ENCODE assay signal across 24 cellular contexts in genomic region chr16:13291934-13292333, GRCh38.
DNase-seq lines count a peak whose midpoint lies in the region; ATAC-seq, FAIRE-seq and TF ChIP-seq lines count a peak whose summit lies in the region.
"Had no signal": no experiment of that assay in that cellular context is flagged by ENCODE, and none has a peak within 500 bp of the region (broad histone marks: within the 10 kb centered on the region; RNA-seq: fewer than 3 reads in every experiment).

No MANE protein-coding gene starts in this region.

- H4K5ac ChIP-seq in mesendoderm (ENCODE audit: low read length), result no peak overlapping the region

- FAIRE-seq in HepG2 (lab: Jason Lieb, UNC) (no peak), K562 (lab: Jason Lieb, UNC) (peak; percentile 64)
- FAIRE-seq: GM12892, TTC549 had no signal

- no peak overlapping the region for H3K27ac ChIP-seq in HepG2 (ENCODE audit: extremely low read length, insufficient read depth, low read length)
- H3K27ac ChIP-seq in right lobe of liver, result no peak overlapping the region
- H3K27ac ChIP-seq in K562 (ENCODE audit: extremely low read depth, low read depth, low read length), result no peak overlapping the region
- H3K27ac ChIP-seq in mesendoderm (ENCODE audit: low read depth, low read length), result no peak overlapping the region
- no peak overlapping the region for H3K27ac ChIP-seq in left ventricle myocardium inferior (replicated peaks)
- H3K27ac ChIP-seq: BLaER1, epithelial cell of prostate, left lung had no signal

- no peak for TF ChIP-seq CTCF in HepG2 (CRISPR knock-in tag; IDR thresholded peaks at IDR 0.05)
- TF ChIP-seq CTCF in right lobe of liver (IDR thresholded peaks at IDR 0.05), result no peak
- TF ChIP-seq CTCF in K562 (IDR thresholded peaks at IDR 0.05 in 2 of 3, conservative IDR thresholded peaks at IDR 0.05 in 1 of 3; ENCODE audit: insufficient read depth in 2 of 3, low read depth in 1 of 3, low read length in 3 of 3), result no peak
- no peak for TF ChIP-seq CTCF in left ventricle myocardium inferior (IDR thresholded peaks at IDR 0.05; ENCODE audit: borderline replicate concordance)

- H3K79me2 ChIP-seq in HepG2 (ENCODE audit: insufficient read depth, low read length), result no peaks in the 10 kb centered on the region
- H3K79me2 ChIP-seq in K562 (ENCODE audit: control insufficient read depth, insufficient read depth, low read length), result no peaks in the 10 kb centered on the region
- no peaks in the 10 kb centered on the region for H3K79me2 ChIP-seq in mesendoderm (ENCODE audit: control insufficient read depth, insufficient read depth, low read length)

- BruUV-seq in HepG2 (replicated peaks; lab: Mats Ljungman, UMichigan), result no TSS peak
- BruUV-seq in K562 (replicated peaks; lab: Mats Ljungman, UMichigan), result no TSS peak

- 64% methylated on average over 3 of the region's 3 CpGs for WGBS in HepG2 (ENCODE audit: low lambda C conversion rate)
- 83% methylated on average over 3 of the region's 3 CpGs for WGBS in right lobe of liver (ENCODE audit: insufficient coverage, low coverage, low lambda C conversion rate, missing lambda C conversion rate)
- 0% methylated on average over 3 of the region's 3 CpGs for WGBS in K562 (ENCODE audit: insufficient coverage, low coverage, missing lambda C conversion rate)
- no CpG with 5 or more reads among the region's 3 CpGs for WGBS in mesendoderm (ENCODE audit: extremely low coverage, insufficient coverage, low lambda C conversion rate)

- H3K9ac ChIP-seq in HepG2 (ENCODE audit: insufficient read depth, low read depth, low read length) (no peak overlapping the region), K562 (ENCODE audit: insufficient read depth in 1 of 2, low read depth in 2 of 2, low read length in 2 of 2) (no peak overlapping the region), mesendoderm (ENCODE audit: low read length) (no peak overlapping the region)
- H3K9ac ChIP-seq: BLaER1 had no signal

- H2AK5ac ChIP-seq in mesendoderm (ENCODE audit: low read length), result no peak overlapping the region

- no peak overlapping the region for H2BK120ac ChIP-seq in mesendoderm (ENCODE audit: low read depth, low read length)

- H3K56ac ChIP-seq in mesendoderm (ENCODE audit: low read length), result no peak overlapping the region

- CTCF ChIA-PET in HepG2 (lab: Yijun Ruan, JAX; ENCODE audit: low intra/inter-chr PET ratio, low total read pairs), result no interaction called here
- CTCF ChIA-PET in K562 (lab: Yijun Ruan, JAX; ENCODE audit: low intra/inter-chr PET ratio), result no interaction called here

- H2AFZ ChIP-seq in HepG2 (ENCODE audit: low read length) (no peak overlapping the region), K562 (ENCODE audit: low read depth, low read length) (no peak overlapping the region)

- H3K4ac ChIP-seq in mesendoderm (ENCODE audit: low read depth, low read length), result no peak overlapping the region

- POLR2A ChIA-PET in HepG2 (lab: Yijun Ruan, JAX) (no interaction called here), K562 (lab: Yijun Ruan, JAX) (no interaction called here)

- H3K9me1 ChIP-seq in K562 (ENCODE audit: control insufficient read depth, insufficient read depth, low read length), result no peaks in the 10 kb centered on the region

- H3K23ac ChIP-seq in mesendoderm (ENCODE audit: low read length), result no peak overlapping the region

- no peak for TF ChIP-seq EP300 in HepG2 (IDR thresholded peaks at IDR 0.05; ENCODE audit: low read depth in 2 of 2, low read length in 2 of 2)
- no peak for TF ChIP-seq EP300 in HepG2 (CRISPR knock-in tag; IDR thresholded peaks at IDR 0.05; ENCODE audit: borderline replicate concordance)
- TF ChIP-seq EP300 in K562 (IDR thresholded peaks at IDR 0.05; ENCODE audit: low read length), result no peak

- TF ChIP-seq RAD21 in HepG2 (CRISPR knock-in tag; IDR thresholded peaks at IDR 0.05) (no peak), K562 (CRISPR knock-in tag; conservative IDR thresholded peaks at IDR 0.05 in 1 of 2, IDR thresholded peaks at IDR 0.05 in 1 of 2) (no peak)

- in situ Hi-C loops in HepG2 (cut with HindIII; ENCODE audit: extremely low pct_ligation_motif_present, low pct_unique_long_range_greater_than_20kb), result no loop called here
- in situ Hi-C loops in K562 (cut with MboI), result no loop called here

- H3K36me3 ChIP-seq in HepG2 (replicated peaks in 1 of 2; ENCODE audit: control insufficient read depth in 1 of 2, insufficient read depth in 2 of 2, low read length in 2 of 2) (no peaks in the 10 kb centered on the region), right lobe of liver (no peaks in the 10 kb centered on the region), K562 (ENCODE audit: control insufficient read depth, insufficient read depth, low read length) (no peaks in the 10 kb centered on the region), mesendoderm (ENCODE audit: control insufficient read depth, insufficient read depth, low read length) (no peaks in the 10 kb centered on the region), left ventricle myocardium inferior (no peaks in the 10 kb centered on the region)
- H3K36me3 ChIP-seq: BLaER1, left lung, MG63 had no signal

- no peaks in the 10 kb centered on the region for H3K79me1 ChIP-seq in mesendoderm (ENCODE audit: low read length)

- no peaks in the 10 kb centered on the region for H4K20me1 ChIP-seq in HepG2 (ENCODE audit: insufficient read depth, low read length)
- H4K20me1 ChIP-seq in K562 (replicated peaks; ENCODE audit: control insufficient read depth, insufficient read depth, low read length), result no peaks in the 10 kb centered on the region
- H4K20me1 ChIP-seq: BLaER1 had no signal

- H2BK15ac ChIP-seq in mesendoderm (replicated peaks; ENCODE audit: low read depth), result no peak overlapping the region

- H3K9me3 ChIP-seq in HepG2 (ENCODE audit: low read length) (no peaks in the 10 kb centered on the region), right lobe of liver (no peaks in the 10 kb centered on the region), K562 (replicated peaks; ENCODE audit: control insufficient read depth, insufficient read depth, low read depth, low read length) (no peaks in the 10 kb centered on the region), left ventricle myocardium inferior (replicated peaks) (no peaks in the 10 kb centered on the region)
- H3K9me3 ChIP-seq: BLaER1, left lung, MG63 had no signal

- no peak for TF ChIP-seq POLR2A in HepG2 (IDR thresholded peaks at IDR 0.05; ENCODE audit: insufficient read depth in 1 of 2, low read depth in 2 of 2, low read length in 2 of 2)
- TF ChIP-seq POLR2A in right lobe of liver (IDR thresholded peaks at IDR 0.05), result no peak
- no peak for TF ChIP-seq POLR2A in K562 (conservative IDR thresholded peaks at IDR 0.05)

- H2BK5ac ChIP-seq in mesendoderm (ENCODE audit: low read length), result no peak overlapping the region

- no peak overlapping the region for H3K18ac ChIP-seq in mesendoderm (ENCODE audit: low read length)

- intact Hi-C loops in HepG2 (cut with micrococcal nuclease; ENCODE audit: unreplicated experiment) (no loop called here), right lobe of liver (cut with DNase I) (no loop called here), K562 (cut with micrococcal nuclease) (no loop called here), left ventricle myocardium inferior (cut with micrococcal nuclease) (no loop called here)

- H3K27me3 ChIP-seq in HepG2 (ENCODE audit: control insufficient read depth in 1 of 2, insufficient read depth in 2 of 2, low read length in 2 of 2), result no peaks in the 10 kb centered on the region
- no peaks in the 10 kb centered on the region for H3K27me3 ChIP-seq in right lobe of liver
- H3K27me3 ChIP-seq in K562 (ENCODE audit: control insufficient read depth in 2 of 2, insufficient read depth in 2 of 2, low read length in 2 of 2), result no peaks in the 10 kb centered on the region
- H3K27me3 ChIP-seq in mesendoderm (ENCODE audit: insufficient read depth, low read length, poor library complexity), result no peaks in the 10 kb centered on the region
- peaks cover 30% of the 10 kb centered on the region for H3K27me3 ChIP-seq in left ventricle myocardium inferior (ENCODE audit: low read depth)
- H3K27me3 ChIP-seq: BLaER1, left lung, MG63 had no signal

- DNase-seq in HepG2 (ENCODE audit: low spot score) (no peak), right lobe of liver (no peak), K562 (ENCODE audit: extremely low read depth in 1 of 4, low spot score in 3 of 4) (peak in 1 of 4 experiments; percentile 6), mesendoderm (peak; percentile 73), pons (ENCODE audit: low spot score) (no peak), globus pallidus (ENCODE audit: low spot score) (no peak), putamen (ENCODE audit: low spot score) (no peak), left ventricle myocardium inferior (no peak)
- DNase-seq: 8988T; activated CD4-positive, alpha-beta memory T cell treated with anti-CD3 and anti-CD28 coated beads, Interleukin-2, amount 10 ng/mL, durations not matched to agents 7 days and 5 days; activated CD4-positive, CD25-positive, alpha-beta regulatory T cell treated with anti-CD3 and anti-CD28 coated beads, Interleukin-2, amount 50 U/mL, for 72 hours; left lung; MG63; midbrain; natural killer cell; NCI-H1436 treated with DMSO at 0.1 percent for 48 hours; NCI-H510A; T-cell; trophoblast cell had no signal

- H3K4me3 ChIP-seq in HepG2 (replicated peaks in 1 of 3; ENCODE audit: insufficient read depth in 1 of 3, low read depth in 2 of 3, low read length in 3 of 3) (no peak overlapping the region), right lobe of liver (no peak overlapping the region), K562 (no peak overlapping the region), mesendoderm (ENCODE audit: low read length) (no peak overlapping the region), left ventricle myocardium inferior (no peak overlapping the region)
- H3K4me3 ChIP-seq: BLaER1, left lung, MG63 had no signal

- H3K4me1 ChIP-seq in HepG2 (ENCODE audit: insufficient read depth, low read length) (no peaks in the 10 kb centered on the region), right lobe of liver (no peaks in the 10 kb centered on the region), K562 (replicated peaks in 1 of 2; ENCODE audit: control insufficient read depth in 2 of 2, insufficient read depth in 2 of 2, low read length in 2 of 2) (no peaks in the 10 kb centered on the region), mesendoderm (ENCODE audit: control insufficient read depth, low read depth, low read length) (peaks cover 12% of the 10 kb centered on the region), left ventricle myocardium inferior (no peaks in the 10 kb centered on the region)
- H3K4me1 ChIP-seq: BLaER1, left lung had no signal

- no peak for ATAC-seq in HepG2
- ATAC-seq in right lobe of liver, result no peak
- ATAC-seq in K562, result no peak
- ATAC-seq: left lung, natural killer cell, Panc1, T-cell had no signal

- H3K4me2 ChIP-seq in HepG2 (ENCODE audit: low read depth, low read length) (no peak overlapping the region), K562 (ENCODE audit: insufficient read depth, low read length) (no peak overlapping the region), mesendoderm (ENCODE audit: low read length) (no peak overlapping the region)
- H3K4me2 ChIP-seq: BLaER1 had no signal

- H4K8ac ChIP-seq in mesendoderm (ENCODE audit: low read depth, low read length), result no peak overlapping the region

TF ChIP-seq in HepG2, 621 proteins besides CTCF, POLR2A, EP300 and RAD21 (continues in another document):
- TF ChIP-seq YY1 (IDR thresholded peaks at IDR 0.05; ENCODE audit: insufficient read depth, insufficient replicate concordance, low read depth, low read length), result no peak
- TF ChIP-seq ZNF12 (CRISPR knock-in tag; IDR thresholded peaks at IDR 0.05), result no peak

TF ChIP-seq in K562, 482 proteins besides CTCF, POLR2A, EP300 and RAD21 (continues in another document):
- TF ChIP-seq FOXA1 (IDR thresholded peaks at IDR 0.05; ENCODE audit: borderline replicate concordance), result no peak

Comparison
In these comparisons a context has a peak if more than half of its experiments do, and no peak if none do; other contexts are left out.
1. Of the 241 proteins assayed by ChIP-seq in both HepG2 and K562: peak only in HepG2: none; only in K562: none; in both: EHMT2 and REST; in neither: 239.